14 cellular contexts compared by ENCODE assay signal in the genomic region with DNA sequence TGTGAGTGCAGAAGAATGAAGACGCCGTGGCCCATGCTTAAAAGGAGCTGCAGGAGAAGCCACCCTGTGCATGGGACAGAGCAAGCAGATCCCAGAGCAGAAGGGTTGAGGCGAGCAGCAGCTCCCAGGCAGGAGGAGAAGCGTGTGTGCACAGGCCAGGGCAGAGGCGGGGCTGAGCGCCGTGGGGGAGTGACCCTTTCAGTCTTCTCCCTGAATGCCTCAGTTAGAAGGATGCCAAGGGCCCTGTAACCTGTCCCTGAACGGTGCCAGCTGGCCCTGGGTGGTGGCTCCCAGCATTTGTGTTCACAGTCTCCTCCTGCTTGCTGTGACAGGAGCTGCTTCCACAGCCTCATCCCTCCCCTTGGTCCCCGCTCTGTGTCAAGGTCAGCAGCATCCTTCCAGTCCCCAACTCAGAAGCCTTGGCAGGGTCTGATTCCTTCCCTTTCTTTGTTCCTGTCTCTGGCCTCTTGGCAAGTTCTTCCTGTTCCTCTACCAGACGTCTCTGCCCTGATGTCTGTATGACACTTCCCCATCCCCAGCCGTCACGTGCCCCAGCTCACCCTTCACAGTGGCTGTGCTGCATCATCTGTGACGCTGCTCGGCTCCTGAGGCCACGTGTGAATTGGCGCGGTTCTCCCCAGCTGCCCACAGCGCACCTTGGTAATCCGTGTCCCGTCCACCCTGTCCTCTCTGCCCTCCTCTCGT. TPM values are rescaled to one million over a fixed set of nuclear protein-coding genes. Genes with fewer than 3 reads are reported as not detected.
DNase-seq lines count a peak whose midpoint lies in the region; ATAC-seq, FAIRE-seq and TF ChIP-seq lines count a peak whose summit lies in the region.
"Had no signal": no experiment of that assay in that cellular context is flagged by ENCODE, and none has a peak within 500 bp of the region (broad histone marks: within the 10 kb centered on the region; RNA-seq: fewer than 3 reads in every experiment).

No MANE protein-coding gene starts in this region.

- ATAC-seq in esophagus mucosa (peak; percentile 15), GM19455 (IDR thresholded peaks at IDR 0.05; ENCODE audit: unreplicated experiment) (no peak)
- ATAC-seq: activated CD8-positive, alpha-beta T cell treated with anti-CD3 and anti-CD28 coated beads for 36 hours had no signal

- peak in 10 of 14 donors; percentile 45 to 90 (median 70) for DNase-seq in C1 segment of cervical spinal cord (lab: John Stamatoyannopoulos, UW)
- peak; percentile 98 to 100 for DNase-seq in NOMO-1 (lab: John Stamatoyannopoulos, UW; ENCODE audit: unreplicated experiment in 2 of 2)
- DNase-seq in nephron progenitor cell, result no peak
- DNase-seq in GM19238 (ENCODE audit: insufficient read length, low spot score), result no peak
- DNase-seq in GM19239 (ENCODE audit: insufficient read length, low spot score), result no peak
- DNase-seq in stimulated activated CD8-positive, alpha-beta memory T cell treated with anti-CD3 and anti-CD28 coated beads, Interleukin-4, amount 100 ng/mL, for 48 hours, result no peak
- DNase-seq: activated CD8-positive, alpha-beta T cell treated with anti-CD3 and anti-CD28 coated beads for 36 hours; CD4-positive, CD25-positive, alpha-beta regulatory T cell; NCI-H526 had no signal

- H3K27ac Mint-ChIP-seq in nephron progenitor cell, result peak overlapping the region; percentile 34
- H3K27ac Mint-ChIP-seq: activated CD8-positive, alpha-beta T cell treated with anti-CD3 and anti-CD28 coated beads for 36 hours; CD4-positive, CD25-positive, alpha-beta regulatory T cell; neural progenitor cell had no signal

- no peak for FAIRE-seq in GM19239 (lab: Jason Lieb, UNC)
- FAIRE-seq: astrocyte, H1 had no signal

- H3K9me3 Mint-ChIP-seq in nephron progenitor cell, result peaks cover 30% of the 10 kb centered on the region

- H3K27me3 Mint-ChIP-seq in nephron progenitor cell (ENCODE audit: low read depth, poor library complexity), result no peaks in the 10 kb centered on the region
- H3K27me3 Mint-ChIP-seq: activated CD8-positive, alpha-beta T cell treated with anti-CD3 and anti-CD28 coated beads for 36 hours; CD4-positive, CD25-positive, alpha-beta regulatory T cell had no signal

- no peak for TF ChIP-seq CTCF in nephron progenitor cell (IDR thresholded peaks at IDR 0.05)

- H3K4me1 Mint-ChIP-seq in nephron progenitor cell, result peaks cover 17% of the 10 kb centered on the region

- H3K4me3 Mint-ChIP-seq in nephron progenitor cell, result no peak overlapping the region
- H3K4me3 Mint-ChIP-seq: activated CD8-positive, alpha-beta T cell treated with anti-CD3 and anti-CD28 coated beads for 36 hours; neural progenitor cell had no signal

- H3K36me3 Mint-ChIP-seq in nephron progenitor cell (ENCODE audit: low read depth), result peaks cover 68% of the 10 kb centered on the region

RNA-seq across cellular contexts. Expression of gene EXOC3, which starts 5.2 kb away (rescaled TPM):
- total RNA-seq in esophagus mucosa, result 37.4 TPM

Comparison
In these comparisons a context has a peak if more than half of its experiments do, and no peak if none do; other contexts are left out.
1. DNase-seq: peak in C1 segment of cervical spinal cord (10 of 14) and NOMO-1 (2 of 2); none in nephron progenitor cell (single experiment), GM19238 (single experiment), GM19239 (single experiment) and stimulated activated CD8-positive, alpha-beta memory T cell treated with anti-CD3 and anti-CD28 coated beads, Interleukin-4, amount 100 ng/mL, for 48 hours (single experiment).